In genomic region chr2:38444247-38444646, GRCh38 we compare ENCODE assay signal across 12 cellular contexts.
A peak's percentile ranks its signal among the peaks of the same experiment; 100 is the strongest.
DNase-seq lines count a peak whose midpoint lies in the region; ATAC-seq and TF ChIP-seq lines count a peak whose summit lies in the region.
"Had no signal": no experiment of that assay in that cellular context is flagged by ENCODE, and none has a peak within 500 bp of the region (broad histone marks: within the 10 kb centered on the region; RNA-seq: fewer than 3 reads in every experiment).

No MANE protein-coding gene starts in this region.

- no peak overlapping the region for H3K27ac Mint-ChIP-seq in activated T-helper 2 cell treated with anti-CD3 and anti-CD28 coated beads, Interferon-gamma antibody, Interleukin-2, Interleukin-4, amounts not matched to agents 10 μg/mL and 5 μg/mL and 100 μg/mL, durations not matched to agents 14 hours and 24 hours and 36 hours
- no peak overlapping the region for H3K27ac Mint-ChIP-seq in activated naive CD8-positive, alpha-beta T cell treated with anti-CD3 and anti-CD28 coated beads for 36 hours

- H3K4me3 ChIP-seq in choroid plexus epithelial cell (ENCODE audit: low read depth, low read length): no peak overlapping the region
- H3K4me3 ChIP-seq in neural cell (ENCODE audit: low read length): no peak overlapping the region
- H3K4me3 ChIP-seq: Peyer's patch had no signal

- no peaks in the 10 kb centered on the region for H3K36me3 ChIP-seq in neural cell (ENCODE audit: insufficient read depth, low read length)
- H3K36me3 ChIP-seq: Peyer's patch had no signal

- H3K4me3 Mint-ChIP-seq in activated T-helper 2 cell treated with anti-CD3 and anti-CD28 coated beads, Interferon-gamma antibody, Interleukin-2, Interleukin-4, amounts not matched to agents 10 μg/mL and 5 μg/mL and 100 μg/mL, durations not matched to agents 14 hours and 24 hours and 36 hours (ENCODE audit: low read depth): no peak overlapping the region
- no peak overlapping the region for H3K4me3 Mint-ChIP-seq in activated naive CD8-positive, alpha-beta T cell treated with anti-CD3 and anti-CD28 coated beads for 36 hours

- no peaks in the 10 kb centered on the region for H3K79me2 ChIP-seq in neural cell (replicated peaks; ENCODE audit: insufficient read depth, low read length)

- TF ChIP-seq CTCF in choroid plexus epithelial cell (conservative IDR thresholded peaks at IDR 0.05; ENCODE audit: low read depth, low read length) (no peak), neural cell (IDR thresholded peaks at IDR 0.05; ENCODE audit: poor library complexity, severe bottlenecking) (no peak)

- no peaks in the 10 kb centered on the region for H3K9me3 Mint-ChIP-seq in activated T-helper 2 cell treated with anti-CD3 and anti-CD28 coated beads, Interferon-gamma antibody, Interleukin-2, Interleukin-4, amounts not matched to agents 10 μg/mL and 5 μg/mL and 100 μg/mL, durations not matched to agents 14 hours and 24 hours and 36 hours
- no peaks in the 10 kb centered on the region for H3K9me3 Mint-ChIP-seq in activated naive CD8-positive, alpha-beta T cell treated with anti-CD3 and anti-CD28 coated beads for 36 hours

- no peaks in the 10 kb centered on the region for H3K9me2 ChIP-seq in neural cell (ENCODE audit: insufficient read depth, low read length)

- no peak for ATAC-seq in GM18870 (IDR thresholded peaks at IDR 0.05; ENCODE audit: unreplicated experiment)

- H3K4me2 ChIP-seq in neural cell (ENCODE audit: low read length): no peak overlapping the region

- H3K9me3 ChIP-seq in neural cell (ENCODE audit: low read length): no peaks in the 10 kb centered on the region
- H3K9me3 ChIP-seq: Peyer's patch had no signal

- H3K36me3 Mint-ChIP-seq in activated T-helper 2 cell treated with anti-CD3 and anti-CD28 coated beads, Interferon-gamma antibody, Interleukin-2, Interleukin-4, amounts not matched to agents 10 μg/mL and 5 μg/mL and 100 μg/mL, durations not matched to agents 14 hours and 24 hours and 36 hours (ENCODE audit: low read depth): no peaks in the 10 kb centered on the region
- no peaks in the 10 kb centered on the region for H3K36me3 Mint-ChIP-seq in activated naive CD8-positive, alpha-beta T cell treated with anti-CD3 and anti-CD28 coated beads for 36 hours

- peaks cover 41% of the 10 kb centered on the region for H3K27me3 Mint-ChIP-seq in activated T-helper 2 cell treated with anti-CD3 and anti-CD28 coated beads, Interferon-gamma antibody, Interleukin-2, Interleukin-4, amounts not matched to agents 10 μg/mL and 5 μg/mL and 100 μg/mL, durations not matched to agents 14 hours and 24 hours and 36 hours (ENCODE audit: low read depth)
- peaks cover 16% of the 10 kb centered on the region for H3K27me3 Mint-ChIP-seq in activated naive CD8-positive, alpha-beta T cell treated with anti-CD3 and anti-CD28 coated beads for 36 hours

- H3K9ac ChIP-seq in neural cell (ENCODE audit: low read length): no peak overlapping the region

- DNase-seq in ELF-1 (ENCODE audit: low read depth, low spot score): peak; percentile 54
- peak; percentile 40 for DNase-seq in NCI-H2227 treated with DMSO at 0.1 percent for 48 hours (lab: John Stamatoyannopoulos, UW)
- DNase-seq in choroid plexus epithelial cell (ENCODE audit: low read depth): peak; percentile 91
- DNase-seq in activated T-helper 2 cell treated with anti-CD3 and anti-CD28 coated beads, Interferon-gamma antibody, Interleukin-2, Interleukin-4, amounts not matched to agents 10 μg/mL and 5 μg/mL and 100 μg/mL, durations not matched to agents 14 hours and 24 hours and 36 hours (ENCODE audit: low spot score): no peak
- no peak for DNase-seq in activated naive CD8-positive, alpha-beta T cell treated with anti-CD3 and anti-CD28 coated beads for 36 hours
- no peak for DNase-seq in NCI-H1436 treated with DMSO at 0.1 percent for 48 hours (lab: John Stamatoyannopoulos, UW)
- DNase-seq: C1 segment of cervical spinal cord, dermis blood vessel endothelial cell, NCI-H2081, Peyer's patch had no signal

- no peak for TF ChIP-seq RAD21 in neural cell (conservative IDR thresholded peaks at IDR 0.05)

- no peaks in the 10 kb centered on the region for H3F3A ChIP-seq in neural cell (ENCODE audit: insufficient read depth, low read length, poor library complexity, severe bottlenecking)

- H3K4me1 Mint-ChIP-seq in activated T-helper 2 cell treated with anti-CD3 and anti-CD28 coated beads, Interferon-gamma antibody, Interleukin-2, Interleukin-4, amounts not matched to agents 10 μg/mL and 5 μg/mL and 100 μg/mL, durations not matched to agents 14 hours and 24 hours and 36 hours (ENCODE audit: low read depth): no peaks in the 10 kb centered on the region
- H3K4me1 Mint-ChIP-seq in activated naive CD8-positive, alpha-beta T cell treated with anti-CD3 and anti-CD28 coated beads for 36 hours: peaks cover under 1% of the 10 kb centered on the region

- no peaks in the 10 kb centered on the region for H4K20me1 ChIP-seq in neural cell (ENCODE audit: insufficient read depth)

- no peak overlapping the region for H3K27ac ChIP-seq in neural cell (ENCODE audit: low read length)

- TF ChIP-seq EP300 in neural cell (conservative IDR thresholded peaks at IDR 0.05; ENCODE audit: poor library complexity, severe bottlenecking): no peak

- intact Hi-C loops in activated T-helper 2 cell treated with anti-CD3 and anti-CD28 coated beads, Interferon-gamma antibody, Interleukin-2, Interleukin-4, amounts not matched to agents 10 μg/mL and 5 μg/mL and 100 μg/mL, durations not matched to agents 14 hours and 24 hours and 36 hours (cut with micrococcal nuclease): loop anchor here (5.0 kb wide), 1 partner anchor 43 kb away; no protein-coding TSS in a partner anchor

- H3K27me3 ChIP-seq in neural cell (ENCODE audit: insufficient read depth, low read depth, low read length): no peaks in the 10 kb centered on the region
- H3K27me3 ChIP-seq: Peyer's patch had no signal

- H2AFZ ChIP-seq in neural cell (ENCODE audit: low read depth, low read length): no peak overlapping the region

TF ChIP-seq in neural cell, 6 proteins besides CTCF, POLR2A, EP300 and RAD21:
- TF ChIP-seq SMC3 (conservative IDR thresholded peaks at IDR 0.05; ENCODE audit: poor library complexity): no peak
- no peak for TF ChIP-seq MXI1 (conservative IDR thresholded peaks at IDR 0.05; ENCODE audit: poor library complexity, severe bottlenecking)
- TF ChIP-seq POLR2AphosphoS5 (IDR thresholded peaks at IDR 0.05): peak; percentile 80
- TF ChIP-seq, protein P1, sequence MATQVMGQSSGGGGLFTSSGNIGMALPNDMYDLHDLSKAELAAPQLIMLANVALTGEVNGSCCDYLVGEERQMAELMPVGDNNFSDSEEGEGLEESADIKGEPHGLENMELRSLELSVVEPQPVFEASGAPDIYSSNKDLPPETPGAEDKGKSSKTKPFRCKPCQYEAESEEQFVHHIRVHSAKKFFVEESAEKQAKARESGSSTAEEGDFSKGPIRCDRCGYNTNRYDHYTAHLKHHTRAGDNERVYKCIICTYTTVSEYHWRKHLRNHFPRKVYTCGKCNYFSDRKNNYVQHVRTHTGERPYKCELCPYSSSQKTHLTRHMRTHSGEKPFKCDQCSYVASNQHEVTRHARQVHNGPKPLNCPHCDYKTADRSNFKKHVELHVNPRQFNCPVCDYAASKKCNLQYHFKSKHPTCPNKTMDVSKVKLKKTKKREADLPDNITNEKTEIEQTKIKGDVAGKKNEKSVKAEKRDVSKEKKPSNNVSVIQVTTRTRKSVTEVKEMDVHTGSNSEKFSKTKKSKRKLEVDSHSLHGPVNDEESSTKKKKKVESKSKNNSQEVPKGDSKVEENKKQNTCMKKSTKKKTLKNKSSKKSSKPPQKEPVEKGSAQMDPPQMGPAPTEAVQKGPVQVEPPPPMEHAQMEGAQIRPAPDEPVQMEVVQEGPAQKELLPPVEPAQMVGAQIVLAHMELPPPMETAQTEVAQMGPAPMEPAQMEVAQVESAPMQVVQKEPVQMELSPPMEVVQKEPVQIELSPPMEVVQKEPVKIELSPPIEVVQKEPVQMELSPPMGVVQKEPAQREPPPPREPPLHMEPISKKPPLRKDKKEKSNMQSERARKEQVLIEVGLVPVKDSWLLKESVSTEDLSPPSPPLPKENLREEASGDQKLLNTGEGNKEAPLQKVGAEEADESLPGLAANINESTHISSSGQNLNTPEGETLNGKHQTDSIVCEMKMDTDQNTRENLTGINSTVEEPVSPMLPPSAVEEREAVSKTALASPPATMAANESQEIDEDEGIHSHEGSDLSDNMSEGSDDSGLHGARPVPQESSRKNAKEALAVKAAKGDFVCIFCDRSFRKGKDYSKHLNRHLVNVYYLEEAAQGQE (IDR thresholded peaks at IDR 0.05; ENCODE audit: borderline replicate concordance): peak; percentile 32

Comparison
In these comparisons a context has a peak if more than half of its experiments do, and no peak if none do; other contexts are left out.
1. DNase-seq: peak in ELF-1 (single experiment), NCI-H2227 treated with DMSO at 0.1 percent for 48 hours (single experiment) and choroid plexus epithelial cell (single experiment); none in activated T-helper 2 cell treated with anti-CD3 and anti-CD28 coated beads, Interferon-gamma antibody, Interleukin-2, Interleukin-4, amounts not matched to agents 10 μg/mL and 5 μg/mL and 100 μg/mL, durations not matched to agents 14 hours and 24 hours and 36 hours (single experiment), activated naive CD8-positive, alpha-beta T cell treated with anti-CD3 and anti-CD28 coated beads for 36 hours (single experiment) and NCI-H1436 treated with DMSO at 0.1 percent for 48 hours (single experiment).